In the genomic region with DNA sequence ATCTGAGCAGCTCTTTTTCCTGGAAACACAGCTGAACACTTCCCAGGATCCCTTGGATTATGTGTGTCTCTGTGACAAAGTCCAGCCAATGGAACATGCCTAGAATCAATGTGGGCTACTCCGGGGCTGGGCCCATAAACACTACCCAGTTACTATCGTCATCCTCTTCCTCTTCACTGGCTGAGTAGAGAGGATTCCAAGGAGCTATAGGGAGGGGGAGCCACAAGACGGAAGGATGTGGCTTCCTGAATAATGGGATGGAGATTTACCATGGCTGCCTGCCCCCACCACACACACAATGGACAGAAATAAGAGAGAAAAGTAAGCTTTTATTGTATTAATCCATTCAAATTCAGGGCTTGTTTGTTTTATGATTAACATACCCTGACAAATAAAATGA, we compare ENCODE assay signal across 35 cellular contexts. TPM values are rescaled to one million over a fixed set of nuclear protein-coding genes. Genes with fewer than 3 reads are reported as not detected.
"Had no signal": no experiment of that assay in that cellular context is flagged by ENCODE, and none has a peak within 500 bp of the region (broad histone marks: within the 10 kb centered on the region; RNA-seq: fewer than 3 reads in every experiment).

No MANE protein-coding gene starts in this region.

- H3K4me3 ChIP-seq: esophagus muscularis mucosa, gastrocnemius medialis, heart left ventricle had no signal

- H3K9me3 Mint-ChIP-seq: activated B cell treated with CpG ODN at 0.5 μM for 24 hours; activated CD8-positive, alpha-beta T cell treated with anti-CD3 and anti-CD28 coated beads for 36 hours had no signal

- DNase-seq: activated B cell treated with CpG ODN at 0.5 μM for 24 hours; activated CD4-positive, alpha-beta T cell treated with anti-CD3 and anti-CD28 coated beads for 48 hours; activated CD4-positive, alpha-beta T cell treated with anti-CD3 and anti-CD28 coated beads, Interleukin-2, amount 50 U/mL, for 1 hour; activated CD4-positive, alpha-beta T cell treated with anti-CD3 and anti-CD28 coated beads, Interleukin-2, amount 50 U/mL, for 48 hours; activated CD8-positive, alpha-beta memory T cell treated with anti-CD3 and anti-CD28 coated beads for 24 hours; activated CD8-positive, alpha-beta T cell treated with anti-CD3 and anti-CD28 coated beads for 36 hours; activated effector memory CD4-positive, alpha-beta T cell treated with Interleukin-2 at 50 U/mL for 16 hours; activated gamma-delta T cell treated with Interleukin-2 at 50 U/mL for 16 hours; activated naive CD4-positive, alpha-beta T cell treated with anti-CD3 and anti-CD28 coated beads, Interleukin-2, amount 50 U/mL, for 16 hours; activated naive CD4-positive, alpha-beta T cell treated with Interleukin-2 at 50 U/mL for 16 hours; activated T-cell treated with anti-CD3 and anti-CD28 coated beads, Interleukin-2, amount 50 U/mL, for 4 hours; amniotic stem cell; anterior cingulate cortex; brain microvascular endothelial cell; cortex of kidney; dermis blood vessel endothelial cell; effector CD4-positive, alpha-beta T cell; effector memory CD8-positive, alpha-beta T cell; erythroblast; foreskin keratinocyte; gastrocnemius medialis; glutamatergic neuron; heart left ventricle; T-helper 17 cell; T1000; WERI-Rb-1 had no signal

- H3K36me3 Mint-ChIP-seq: activated naive CD8-positive, alpha-beta T cell had no signal

- H3K9me3 ChIP-seq: esophagus muscularis mucosa, gastrocnemius medialis had no signal

- H3K27me3 Mint-ChIP-seq: activated B cell treated with CpG ODN at 0.5 μM for 24 hours; activated CD8-positive, alpha-beta T cell treated with anti-CD3 and anti-CD28 coated beads for 36 hours; activated naive CD8-positive, alpha-beta T cell; activated T-helper 17 cell treated with anti-CD3 and anti-CD28 coated beads, Interleukin-2, amount 50 U/mL, for 72 hours; effector memory CD8-positive, alpha-beta T cell; T-helper 17 cell had no signal

- H3K4me1 ChIP-seq: foreskin keratinocyte, gastrocnemius medialis had no signal

- ATAC-seq: activated CD4-positive, CD25-positive, alpha-beta regulatory T cell treated with anti-CD3 and anti-CD28 coated beads, Interleukin-2, amount 50 U/mL, for 24 hours; activated CD8-positive, alpha-beta T cell treated with anti-CD3 and anti-CD28 coated beads for 36 hours; activated T-cell treated with anti-CD3 and anti-CD28 coated beads, Interleukin-2, amount 50 U/mL, for 4 hours; activated T-helper 17 cell treated with anti-CD3 and anti-CD28 coated beads, Interleukin-2, amount 50 U/mL, for 72 hours; effector memory CD8-positive, alpha-beta T cell; foreskin keratinocyte; gastrocnemius medialis; heart left ventricle; T-helper 17 cell had no signal

- H3K36me3 ChIP-seq: brain microvascular endothelial cell, esophagus muscularis mucosa, gastrocnemius medialis, heart left ventricle, WERI-Rb-1 had no signal

- H3K4me3 Mint-ChIP-seq: activated B cell treated with CpG ODN at 0.5 μM for 24 hours; activated CD8-positive, alpha-beta T cell treated with anti-CD3 and anti-CD28 coated beads for 36 hours; activated naive CD8-positive, alpha-beta T cell; activated T-cell treated with anti-CD3 and anti-CD28 coated beads, Interleukin-2, amount 50 U/mL, for 4 hours; activated T-helper 17 cell treated with anti-CD3 and anti-CD28 coated beads, Interleukin-2, amount 50 U/mL, for 72 hours; effector memory CD8-positive, alpha-beta T cell; T-helper 17 cell; T-helper 2 cell treated with Interferon-gamma antibody and Interleukin-4, amounts not matched to agents 5 μg/mL and 100 μg/mL, for 36 hours had no signal

- H3K27ac ChIP-seq: esophagus muscularis mucosa, foreskin keratinocyte, gastrocnemius medialis, WERI-Rb-1 had no signal

- H3K27me3 ChIP-seq: brain microvascular endothelial cell, esophagus muscularis mucosa, foreskin keratinocyte, gastrocnemius medialis, heart left ventricle had no signal

- H3K4me1 Mint-ChIP-seq: activated B cell treated with CpG ODN at 0.5 μM for 24 hours; activated T-helper 17 cell treated with anti-CD3 and anti-CD28 coated beads, Interleukin-2, amount 50 U/mL, for 72 hours; T-helper 17 cell had no signal

- H3K27ac Mint-ChIP-seq: activated B cell treated with CpG ODN at 0.5 μM for 24 hours; activated CD8-positive, alpha-beta T cell treated with anti-CD3 and anti-CD28 coated beads for 36 hours; activated naive CD8-positive, alpha-beta T cell; activated T-helper 17 cell treated with anti-CD3 and anti-CD28 coated beads, Interleukin-2, amount 50 U/mL, for 72 hours; effector memory CD8-positive, alpha-beta T cell; T-helper 17 cell; T-helper 2 cell treated with Interferon-gamma antibody and Interleukin-4, amounts not matched to agents 5 μg/mL and 100 μg/mL, for 36 hours had no signal

RNA-seq across cellular contexts. Expression of gene TAS2R1, which starts 22.1 kb away (rescaled TPM):
- total RNA-seq: activated B cell treated with CpG ODN at 0.5 μM for 24 hours; activated CD8-positive, alpha-beta T cell treated with anti-CD3 and anti-CD28 coated beads for 36 hours; activated T-cell treated with anti-CD3 and anti-CD28 coated beads, Interleukin-2, amount 50 U/mL, for 4 hours; activated T-helper 17 cell treated with anti-CD3 and anti-CD28 coated beads, Interleukin-2, amount 50 U/mL, for 72 hours; astrocyte; bronchial epithelial cell; cardiac septum; dermis blood vessel endothelial cell; esophagus muscularis mucosa; foreskin keratinocyte; gastrocnemius medialis; heart left ventricle; T-helper 17 cell had no signal
- polyA plus RNA-seq: adipose tissue, foreskin keratinocyte, heart left ventricle had no signal
